In the genomic region with DNA sequence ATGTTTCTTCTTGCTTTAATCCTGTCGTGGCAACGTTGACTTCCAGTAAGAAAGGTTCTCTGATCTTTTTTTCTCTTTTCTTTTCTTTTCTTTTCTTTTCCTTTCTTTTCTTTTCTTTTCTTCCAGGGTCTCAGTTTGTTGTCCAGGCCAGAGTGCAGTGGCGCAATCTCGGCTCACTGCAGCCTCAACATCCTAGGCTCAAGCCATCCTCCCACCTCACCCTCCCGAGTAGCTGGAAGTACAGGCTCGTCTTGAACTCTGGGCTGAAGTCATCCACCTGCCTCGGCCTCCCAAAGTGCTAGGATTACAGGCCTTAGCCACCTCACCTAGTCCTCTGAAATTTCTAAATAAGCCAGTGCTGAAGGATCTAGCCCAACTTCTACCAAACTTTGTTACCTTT, we compare ENCODE assay signal across 18 cellular contexts. TPM values are rescaled to one million over a fixed set of nuclear protein-coding genes. Genes with fewer than 3 reads are reported as not detected.
DNase-seq lines count a peak whose midpoint lies in the region; ATAC-seq, FAIRE-seq and TF ChIP-seq lines count a peak whose summit lies in the region.
"Had no signal": no experiment of that assay in that cellular context is flagged by ENCODE, and none has a peak within 500 bp of the region (broad histone marks: within the 10 kb centered on the region; RNA-seq: fewer than 3 reads in every experiment).

No MANE protein-coding gene starts in this region.

- no peak overlapping the region for H2AFZ ChIP-seq in GM12878 (ENCODE audit: control insufficient read depth, low read depth, low read length)

- BruUV-seq in GM12878 (replicated peaks; lab: Mats Ljungman, UMichigan): no TSS peak
- BruUV-seq in MCF 10A (replicated peaks; lab: Mats Ljungman, UMichigan): no TSS peak

- WGBS in GM12878 (ENCODE audit: insufficient coverage, insufficient replicate concordance, low lambda C conversion rate, missing lambda C conversion rate): 87% methylated on average over 7 of the region's 7 CpGs

- no peak for TF ChIP-seq EP300 in GM12878 (IDR thresholded peaks at IDR 0.05; ENCODE audit: borderline replicate concordance in 1 of 2, control insufficient read depth in 1 of 2, low read depth in 2 of 2, low read length in 2 of 2)

- peaks cover 10% of the 10 kb centered on the region for H3K79me2 ChIP-seq in GM12878 (ENCODE audit: control insufficient read depth, insufficient read depth, low read length)

- FAIRE-seq in GM12878 (lab: Jason Lieb, UNC): no peak
- FAIRE-seq: TTC549 had no signal

- peak overlapping the region; percentile 72 for H3K4me2 ChIP-seq in GM12878 (ENCODE audit: control insufficient read depth, insufficient read depth)

- POLR2A ChIA-PET in GM12878 (lab: Charles Lee): interaction anchor here (2.2 kb wide), 1 partner anchor 156 kb away, joined by 10 read pairs; no protein-coding TSS in a partner anchor
- POLR2A ChIA-PET in MCF 10A (lab: Yijun Ruan, JAX): interaction anchor here (0.6 to 4.5 kb wide), 9 partner anchors 28 to 211 kb away, joined by 3 to 69 read pairs (median 8); partner anchors contain the start of gene MED6

- ATAC-seq in GM12878: no peak
- ATAC-seq in GM21786 (IDR thresholded peaks at IDR 0.05; ENCODE audit: unreplicated experiment): no peak

- no peak for DNase-seq in HAP-1 (ENCODE audit: low spot score in 2 of 2)
- DNase-seq in GM12878 (ENCODE audit: low read depth, low spot score): no peak
- DNase-seq in islet precursor cell: peak; percentile 56
- DNase-seq in MCF 10A (ENCODE audit: unreplicated experiment): no peak
- no peak for DNase-seq in activated CD4-positive, CD25-positive, alpha-beta regulatory T cell treated with anti-CD3 and anti-CD28 coated beads, Interleukin-2, amount 50 U/mL, for 72 hours
- no peak for DNase-seq in BE2C
- DNase-seq: activated CD8-positive, alpha-beta memory T cell treated with anti-CD3 and anti-CD28 coated beads, Interleukin-2, amount 50 U/mL, for 4 hours; dermis blood vessel endothelial cell; glutamatergic neuron; GM23248; NCI-H1417; NCI-H510A treated with DMSO at 0.1 percent for 48 hours; SHP77 treated with DMSO at 0.1 percent for 48 hours had no signal

- H3K36me3 Mint-ChIP-seq in MCF 10A (ENCODE audit: insufficient read depth, unreplicated experiment): no peaks in the 10 kb centered on the region

- H3K9me3 ChIP-seq in HAP-1 (no peaks in the 10 kb centered on the region), GM12878 (replicated peaks; ENCODE audit: control insufficient read depth, insufficient read depth, low read length) (no peaks in the 10 kb centered on the region), BE2C (no peaks in the 10 kb centered on the region)
- H3K9me3 ChIP-seq: ovary had no signal

- RAD21 ChIA-PET in GM12878 (lab: Charles Lee; ENCODE audit: unreplicated experiment): interaction anchor here (0.7 to 2.9 kb wide), 8 partner anchors 8 to 165 kb away, joined by 3 to 21 read pairs (median 4); partner anchors contain the start of gene PCNX1

- no peak overlapping the region for H3K4me3 Mint-ChIP-seq in MCF 10A (ENCODE audit: unreplicated experiment)

- H4K20me1 ChIP-seq in GM12878 (ENCODE audit: control insufficient read depth, insufficient read depth): no peaks in the 10 kb centered on the region

- no peaks in the 10 kb centered on the region for H3K9me3 Mint-ChIP-seq in MCF 10A (ENCODE audit: unreplicated experiment)

- H3K27ac Mint-ChIP-seq in MCF 10A (ENCODE audit: low read depth, unreplicated experiment): no peak overlapping the region

- no peak overlapping the region; the same call in 1 of the 2 replicates for H3K9ac ChIP-seq in GM12878 (ENCODE audit: control insufficient read depth, insufficient read depth, low read length)
- H3K9ac ChIP-seq: GM23248 had no signal

- intact Hi-C loops in GM12878 (cut with micrococcal nuclease; ENCODE audit: unreplicated experiment) (loop anchor here (5.0 to 10.0 kb wide), 2 partner anchors 168 to 766 kb away; partner anchors contain the start of gene TTC9), MCF 10A (cut with micrococcal nuclease) (loop anchor here (10.0 kb wide), 1 partner anchor 1044 kb away; no protein-coding TSS in a partner anchor)

- no peak for TF ChIP-seq RAD21 in GM12878 (IDR thresholded peaks at IDR 0.05; ENCODE audit: insufficient read depth, low read depth, low read length)

- no peaks in the 10 kb centered on the region for H3K27me3 ChIP-seq in HAP-1 (ENCODE audit: low read depth)
- no peaks in the 10 kb centered on the region for H3K27me3 ChIP-seq in GM12878 (replicated peaks in 1 of 2; ENCODE audit: control insufficient read depth in 2 of 2, insufficient read depth in 2 of 2, low read length in 1 of 2)
- H3K27me3 ChIP-seq in BE2C: peaks cover 35% of the 10 kb centered on the region
- H3K27me3 ChIP-seq: ovary had no signal

- in situ Hi-C loops in HAP-1 (cut with MboI; ENCODE audit: low sequenced_read_pairs): no loop called here
- in situ Hi-C loops in GM12878 (cut with MboI): loop anchor here (5.0 kb wide), 1 partner anchor 162 kb away; no protein-coding TSS in a partner anchor

- CTCF ChIA-PET in GM12878 (lab: Yijun Ruan, JAX): interaction anchor here (1.5 to 2.1 kb wide), 6 partner anchors 8 to 209 kb away, joined by 3 to 11 read pairs (median 8); no protein-coding TSS in a partner anchor
- CTCF ChIA-PET in MCF 10A (lab: Yijun Ruan, JAX): interaction anchor here (1.9 kb wide), 1 partner anchor 160 kb away, joined by 6 read pairs; no protein-coding TSS in a partner anchor

- no peaks in the 10 kb centered on the region for H3K36me3 ChIP-seq in HAP-1 (replicated peaks)
- no peaks in the 10 kb centered on the region for H3K36me3 ChIP-seq in GM12878 (ENCODE audit: control insufficient read depth in 2 of 2, insufficient read depth in 2 of 2, low read length in 1 of 2)
- H3K36me3 ChIP-seq in BE2C: no peaks in the 10 kb centered on the region
- H3K36me3 ChIP-seq: ovary had no signal

- H3K27ac ChIP-seq in 22Rv1 (peak overlapping the region; percentile 73), GM12878 (ENCODE audit: control insufficient read depth, insufficient read depth) (no peak overlapping the region)
- H3K27ac ChIP-seq: GM23248 had no signal

- peaks cover 6% of the 10 kb centered on the region for H3K4me1 Mint-ChIP-seq in MCF 10A (ENCODE audit: insufficient read depth, unreplicated experiment)

- peak overlapping the region; percentile 49 for H3K4me3 ChIP-seq in HAP-1
- peak overlapping the region; percentile 80; the same call in 1 of the 2 replicates for H3K4me3 ChIP-seq in GM12878
- no peak overlapping the region for H3K4me3 ChIP-seq in BE2C (ENCODE audit: low read depth, low read length)
- H3K4me3 ChIP-seq: lung had no signal

- no peaks in the 10 kb centered on the region for H3K27me3 Mint-ChIP-seq in MCF 10A (ENCODE audit: insufficient read depth, unreplicated experiment)

- TF ChIP-seq POLR2A in GM12878 (IDR thresholded peaks at IDR 0.05; ENCODE audit: low read depth, low read length): no peak

- H3K4me1 ChIP-seq in HAP-1 (peaks cover 12% of the 10 kb centered on the region; the same call in 1 of the 2 replicates), GM12878 (ENCODE audit: control insufficient read depth, insufficient read depth, low read length) (peaks cover 22% of the 10 kb centered on the region), BE2C (no peaks in the 10 kb centered on the region)

- SMC1A ChIA-PET in GM12878 (lab: Charles Lee; ENCODE audit: uncharacterized antibody, unreplicated experiment): interaction anchor here (1.3 to 1.6 kb wide), 5 partner anchors 72 to 188 kb away, joined by 3 to 7 read pairs (median 5); no protein-coding TSS in a partner anchor

- TF ChIP-seq CTCF in 22Rv1 (IDR thresholded peaks at IDR 0.05) (no peak), GM12878 (IDR thresholded peaks at IDR 0.05 in 2 of 3, conservative IDR thresholded peaks at IDR 0.05 in 1 of 3; ENCODE audit: control insufficient read depth in 2 of 3, extremely low read depth in 1 of 3, insufficient read depth in 1 of 3, low read depth in 3 of 3, low read length in 3 of 3) (no peak), MCF 10A (IDR thresholded peaks at IDR 0.05; ENCODE audit: unreplicated experiment) (no peak), BE2C (IDR thresholded peaks at IDR 0.05; ENCODE audit: low read depth, low read length) (no peak)

TF ChIP-seq in GM12878, 131 proteins besides CTCF, POLR2A, EP300 and RAD21 (continues in another document):
- no peak for TF ChIP-seq DPF2 (IDR thresholded peaks at IDR 0.05)
- TF ChIP-seq SKIL (IDR thresholded peaks at IDR 0.05; ENCODE audit: low read depth, poor library complexity, severe bottlenecking): no peak

RNA-seq across cellular contexts. Expression of gene MAP3K9, which starts 1.3 kb away (rescaled TPM):
- total RNA-seq in GM12878 (2013; cell fraction: nucleolus; rRNA removed): 8.9 and 12.9 TPM in 2 replicates
- total RNA-seq in GM12878 (2014; rRNA removed) (3.2 and 4.8 TPM in 2 replicates), GM12878 (2014; rRNA removed; fragmentation: Illumina TruSeq; extraction: Trizol) (3.3 TPM in 2 replicates), GM12878 (2021) (7.5 and 7.9 TPM in 2 replicates), MCF 10A (2022) (17.2 and 18.6 TPM in 2 replicates)
- polyA plus RNA-seq in GM12878 (2011; ENCODE audit: low read depth): 1.9 TPM
- polyA plus RNA-seq in GM12878 (2011; rRNA removed) (1.6 and 2.8 TPM in 2 replicates), GM12878 (2014; fragmentation: Illumina TruSeq; extraction: Trizol) (3.4 and 4.1 TPM in 2 replicates), GM12878 (2014; fragmentation: Nextera tagmentation; extraction: Ambion mirVana) (under 1 TPM; 0.48 to 0.58 TPM), GM12878 (2014; rRNA removed) (3.0 and 3.3 TPM in 2 replicates), GM12878 (2016; fragmentation: Nextera tagmentation; extraction: Ambion mirVana) (1 to 10 TPM; 1.3 TPM)
- 2.3 and 2.4 TPM in 2 replicates for polyA plus RNA-seq in GM12878 (2011; cell fraction: cytosol; rRNA removed)
- 3.9 and 5.0 TPM in 2 replicates for polyA plus RNA-seq in GM12878 (2011; cell fraction: nucleus; rRNA removed)
- polyA plus RNA-seq in GM12878 (2012): 2.9 and 3.3 TPM in 2 replicates
- polyA minus RNA-seq in GM12878 (2011; rRNA and poly(A)+ RNA removed): 4.7 and 5.1 TPM in 2 replicates
- 1.7 and 1.8 TPM in 2 replicates for polyA minus RNA-seq in GM12878 (2011; cell fraction: cytosol; rRNA and poly(A)+ RNA removed)
- 2.2 and 3.8 TPM in 2 replicates for polyA minus RNA-seq in GM12878 (2011; cell fraction: nucleus; rRNA and poly(A)+ RNA removed)
- 0.28 TPM for polyA plus RNA-seq in BE2C (2012; ENCODE audit: insufficient read depth, insufficient read length, low read depth)
- total RNA-seq: GM23248 had no signal
